8 cellular contexts compared by ENCODE assay signal in genomic region chr4:151100517-151100916, GRCh38. TPM values are rescaled to one million over a fixed set of nuclear protein-coding genes. Genes with fewer than 3 reads are reported as not detected.
DNase-seq lines count a peak whose midpoint lies in the region; ATAC-seq, FAIRE-seq and TF ChIP-seq lines count a peak whose summit lies in the region.

No MANE protein-coding gene starts in this region.

- H3K9me2 ChIP-seq in DOHH2 (replicated peaks; ENCODE audit: control insufficient read depth, low read length): no peaks in the 10 kb centered on the region

- H3K4me3 ChIP-seq in DOHH2 (ENCODE audit: low read length) (peak overlapping the region; percentile 94), esophagus (ENCODE audit: low read depth in 1 of 2, low read length in 2 of 2) (peak overlapping the region; percentile 24 to 65), pancreas (peak overlapping the region; percentile 47 to 86 (median 74))

- ATAC-seq in pancreas (no peak), GM19397 (IDR thresholded peaks at IDR 0.05; ENCODE audit: unreplicated experiment) (no peak), HG02610 (IDR thresholded peaks at IDR 0.05; ENCODE audit: unreplicated experiment) (no peak)

- H3K27me3 ChIP-seq in DOHH2 (ENCODE audit: control insufficient read depth, low read length) (no peaks in the 10 kb centered on the region), esophagus (ENCODE audit: control insufficient read depth in 1 of 2, insufficient read depth in 2 of 2, low read length in 2 of 2) (no peaks in the 10 kb centered on the region), pancreas (no peaks in the 10 kb centered on the region)

- TF ChIP-seq CTCF in DOHH2 (IDR thresholded peaks at IDR 0.05; ENCODE audit: low read depth, low read length, poor library complexity, severe bottlenecking) (no peak), pancreas (IDR thresholded peaks at IDR 0.05) (no peak)

- 6 to 7% methylated on average over 3 of the region's 3 CpGs for WGBS in esophagus, 2 donors
- WGBS in pancreas, 2 donors: 8 to 12% methylated on average over 3 of the region's 3 CpGs

- peaks cover 49% of the 10 kb centered on the region for H3F3A ChIP-seq in DOHH2 (ENCODE audit: control insufficient read depth, insufficient read depth)

- FAIRE-seq in pancreas (lab: Jason Lieb, UNC): no peak

- peak overlapping the region; percentile 73; the same call in 1 of the 2 replicates for H3K27ac ChIP-seq in DOHH2 (ENCODE audit: low read depth, low read length)
- no peak overlapping the region for H3K27ac ChIP-seq in esophagus (ENCODE audit: low read depth in 2 of 2, low read length in 1 of 2)
- H3K27ac ChIP-seq in pancreas: peak overlapping the region in 1 of 4 donors; percentile 86
- H3K27ac ChIP-seq in caudate nucleus (ENCODE audit: low read depth, low read length): no peak overlapping the region

- peak; percentile 38 for DNase-seq in RKO (ENCODE audit: low spot score)
- DNase-seq in pancreas: no peak
- DNase-seq in islet precursor cell: no peak
- DNase-seq in caudate nucleus (lab: John Stamatoyannopoulos, UW): no peak

- intact Hi-C loops in pancreas (cut with DNase I): no loop called here

- H3K4me2 ChIP-seq in DOHH2 (ENCODE audit: low read length): peak overlapping the region; percentile 77

- H3K9me3 ChIP-seq in DOHH2 (ENCODE audit: control insufficient read depth, insufficient read depth, low read length): no peaks in the 10 kb centered on the region
- no peaks in the 10 kb centered on the region for H3K9me3 ChIP-seq in esophagus (ENCODE audit: control insufficient read depth in 2 of 2, insufficient read depth in 1 of 2, low read depth in 1 of 2, low read length in 1 of 2)
- H3K9me3 ChIP-seq in pancreas: no peaks in the 10 kb centered on the region

- peaks cover 22% of the 10 kb centered on the region for H4K20me1 ChIP-seq in DOHH2 (ENCODE audit: control insufficient read depth, insufficient read depth, low read depth, low read length)

- H3K4me1 ChIP-seq in DOHH2 (ENCODE audit: control insufficient read depth, low read length): peaks cover 25% of the 10 kb centered on the region
- no peaks in the 10 kb centered on the region for H3K4me1 ChIP-seq in esophagus (ENCODE audit: control insufficient read depth in 2 of 2, insufficient read depth in 2 of 2, low read length in 1 of 2)
- H3K4me1 ChIP-seq in pancreas: peaks cover 10 to 16% (median 11%) of the 10 kb centered on the region in 3 donors

- peaks cover 50% of the 10 kb centered on the region for H3K79me2 ChIP-seq in DOHH2 (ENCODE audit: control insufficient read depth, low read length)

- H3K36me3 ChIP-seq in DOHH2 (ENCODE audit: control insufficient read depth, low read length): peaks cover 59% of the 10 kb centered on the region
- H3K36me3 ChIP-seq in esophagus (ENCODE audit: control insufficient read depth in 2 of 2, insufficient read depth in 2 of 2, low read length in 1 of 2): peaks cover 0 to 4% of the 10 kb centered on the region in 2 donors
- H3K36me3 ChIP-seq in pancreas: peaks cover 0 to 43% (median 23%) of the 10 kb centered on the region in 3 donors

RNA-seq across cellular contexts. Expression of gene RPS3A, which starts 1.1 kb away (rescaled TPM):
- 1,000 to 10,000 TPM; 1,995 to 2,736 TPM for polyA plus RNA-seq in esophagus
- 1,000 to 10,000 TPM in 4 of 6 donors, 100 to 1,000 TPM in 2; 882 to 1,610 (median 1,401) TPM for total RNA-seq in pancreas
- polyA plus RNA-seq in pancreas: 1,000 to 10,000 TPM; 1,672 to 1,850 TPM
